1 cellular context compared by ENCODE assay signal in genomic region chr13:32624441-32624840, GRCh38.
TF ChIP-seq lines count a peak whose summit lies in the region.

No MANE protein-coding gene starts in this region.

TF ChIP-seq in GM23338, 12 proteins besides CTCF, POLR2A, EP300 and RAD21 (continued from another document):
- no peak for TF ChIP-seq REST (IDR thresholded peaks at IDR 0.05; ENCODE audit: unreplicated experiment)
- no peak for TF ChIP-seq POLR2AphosphoS5 (IDR thresholded peaks at IDR 0.05; ENCODE audit: low read depth)
- no peak for TF ChIP-seq EZH2 (IDR thresholded peaks at IDR 0.05; ENCODE audit: low read depth, unreplicated experiment)
- no peak for TF ChIP-seq JUNB (IDR thresholded peaks at IDR 0.05; ENCODE audit: unreplicated experiment)
- TF ChIP-seq EZH2phosphoT487 (IDR thresholded peaks at IDR 0.05; ENCODE audit: unreplicated experiment) = no peak
- TF ChIP-seq ETS1 (IDR thresholded peaks at IDR 0.05) = no peak
- no peak for TF ChIP-seq ZNF331 (CRISPR knock-in tag; IDR thresholded peaks at IDR 0.05; ENCODE audit: low read depth)
